1 cellular context compared by ENCODE assay signal in the genomic region with DNA sequence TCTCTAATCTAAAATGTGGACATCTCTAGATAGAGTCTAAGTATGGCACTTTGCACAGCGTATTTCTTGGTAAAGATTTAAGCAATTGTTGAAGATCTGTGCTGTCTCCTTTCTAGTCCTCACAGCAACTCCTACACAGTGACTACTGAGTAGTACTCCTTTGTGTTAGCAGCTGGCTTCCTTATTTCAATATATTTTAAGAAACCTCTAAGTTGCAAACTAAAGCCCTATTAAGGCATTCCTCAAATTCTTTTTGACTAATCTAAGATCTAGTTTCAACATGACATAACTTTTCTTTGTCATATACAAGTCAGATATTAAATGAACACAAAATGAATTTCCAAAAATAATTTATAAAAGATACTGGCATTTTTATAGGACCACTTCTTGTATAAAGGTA.
TF ChIP-seq lines count a peak whose summit lies in the region.

No MANE protein-coding gene starts in this region.

TF ChIP-seq in HEK293T, 16 proteins besides CTCF, POLR2A, EP300 and RAD21:
- TF ChIP-seq FOXM1 (IDR thresholded peaks at IDR 0.05; ENCODE audit: borderline replicate concordance) (no peak), SP1 (IDR thresholded peaks at IDR 0.05) (no peak), ARNT (IDR thresholded peaks at IDR 0.05) (no peak), BHLHE40 (IDR thresholded peaks at IDR 0.05; ENCODE audit: borderline replicate concordance) (no peak), HDGF (IDR thresholded peaks at IDR 0.05; ENCODE audit: borderline replicate concordance) (no peak), CTBP1 (IDR thresholded peaks at IDR 0.05; ENCODE audit: borderline replicate concordance) (no peak), TARDBP (IDR thresholded peaks at IDR 0.05) (no peak), ELF4 (IDR thresholded peaks at IDR 0.05) (no peak), NFRKB (IDR thresholded peaks at IDR 0.05) (no peak), ZNF384 (IDR thresholded peaks at IDR 0.05) (no peak), SUZ12 (IDR thresholded peaks at IDR 0.05) (no peak), FOXA1 (IDR thresholded peaks at IDR 0.05) (no peak), L3MBTL2 (conservative IDR thresholded peaks at IDR 0.05) (no peak)
- TF ChIP-seq, protein P1, sequence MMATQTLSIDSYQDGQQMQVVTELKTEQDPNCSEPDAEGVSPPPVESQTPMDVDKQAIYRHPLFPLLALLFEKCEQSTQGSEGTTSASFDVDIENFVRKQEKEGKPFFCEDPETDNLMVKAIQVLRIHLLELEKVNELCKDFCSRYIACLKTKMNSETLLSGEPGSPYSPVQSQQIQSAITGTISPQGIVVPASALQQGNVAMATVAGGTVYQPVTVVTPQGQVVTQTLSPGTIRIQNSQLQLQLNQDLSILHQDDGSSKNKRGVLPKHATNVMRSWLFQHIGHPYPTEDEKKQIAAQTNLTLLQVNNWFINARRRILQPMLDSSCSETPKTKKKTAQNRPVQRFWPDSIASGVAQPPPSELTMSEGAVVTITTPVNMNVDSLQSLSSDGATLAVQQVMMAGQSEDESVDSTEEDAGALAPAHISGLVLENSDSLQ (IDR thresholded peaks at IDR 0.05), result no peak
